Comparison of ENCODE assay signal across 1 cellular context in the genomic region with DNA sequence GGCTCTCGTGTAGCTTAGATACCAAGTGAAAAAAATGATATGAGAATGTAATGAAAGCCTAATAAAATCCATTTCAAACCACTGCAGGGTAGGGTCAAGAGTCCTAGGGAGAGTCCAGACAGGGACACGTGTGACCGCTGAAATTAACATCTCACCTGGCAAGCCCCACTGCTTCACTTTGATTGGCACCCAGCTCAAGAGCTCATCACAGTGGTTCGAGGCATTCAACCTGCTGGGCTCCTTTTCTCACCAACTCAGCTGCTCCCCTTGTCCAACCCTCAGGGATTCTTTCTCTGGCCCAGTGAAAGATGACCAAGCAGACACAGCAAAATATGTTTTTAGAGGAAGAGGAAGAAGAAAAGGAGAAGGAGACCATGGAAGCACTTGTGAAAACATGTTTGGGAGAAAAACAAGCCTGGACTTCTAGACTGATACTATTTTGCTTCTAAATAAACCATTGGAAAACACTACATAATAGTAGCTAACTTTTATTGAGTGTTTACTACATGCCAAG.
TF ChIP-seq lines count a peak whose summit lies in the region.

No MANE protein-coding gene starts in this region.

TF ChIP-seq in IMR-90, 13 proteins besides CTCF, POLR2A, EP300 and RAD21:
- TF ChIP-seq CEBPB (IDR thresholded peaks at IDR 0.05; ENCODE audit: low read depth, low read length) (no peak), MXI1 (IDR thresholded peaks at IDR 0.05; ENCODE audit: borderline replicate concordance, low read depth, low read length) (no peak), USF2 (IDR thresholded peaks at IDR 0.05; ENCODE audit: low read depth, low read length) (no peak), BHLHE40 (IDR thresholded peaks at IDR 0.05; ENCODE audit: low read depth, low read length) (no peak), ELK1 (IDR thresholded peaks at IDR 0.05; ENCODE audit: borderline replicate concordance, low read depth, low read length) (no peak), NFE2L2 (IDR thresholded peaks at IDR 0.05; ENCODE audit: low read depth, low read length) (no peak), RFX5 (IDR thresholded peaks at IDR 0.05; ENCODE audit: low read depth, low read length) (no peak), FOS (IDR thresholded peaks at IDR 0.05; ENCODE audit: low read depth, low read length) (no peak), CHD1 (IDR thresholded peaks at IDR 0.05; ENCODE audit: low read depth, low read length) (no peak), SMC3 (IDR thresholded peaks at IDR 0.05; ENCODE audit: low read depth, low read length) (no peak), MAZ (IDR thresholded peaks at IDR 0.05; ENCODE audit: borderline replicate concordance, low read depth, low read length) (no peak), MAFK (IDR thresholded peaks at IDR 0.05; ENCODE audit: low read depth, low read length) (no peak), RCOR1 (IDR thresholded peaks at IDR 0.05; ENCODE audit: insufficient replicate concordance, low read length) (no peak)
TF ChIP-seq in IMR-90: peak in this region for 0.
